Comparison of ENCODE assay signal across 8 cellular contexts in genomic region chr15:101014921-101015841, GRCh38.
DNase-seq lines count a peak whose midpoint lies in the region; ATAC-seq and TF ChIP-seq lines count a peak whose summit lies in the region.

No MANE protein-coding gene starts in this region.

- H3K27ac Mint-ChIP-seq in Caco-2 (ENCODE audit: unreplicated experiment) (no peak overlapping the region), HFFc6 (no peak overlapping the region), nephron progenitor cell (no peak overlapping the region)
- H3K27ac Mint-ChIP-seq in activated T-cell treated with anti-CD3 and anti-CD28 coated beads, Interleukin-2, amount 50 U/mL, for 24 hours, result no peak overlapping the region

- H3K27me3 Mint-ChIP-seq in Caco-2 (ENCODE audit: insufficient read depth, unreplicated experiment) (no peaks in the 10 kb centered on the region), HFFc6 (ENCODE audit: insufficient read depth) (no peaks in the 10 kb centered on the region; the same call in 1 of the 2 replicates), nephron progenitor cell (ENCODE audit: low read depth, poor library complexity) (peaks cover 9% of the 10 kb centered on the region)
- H3K27me3 Mint-ChIP-seq in activated T-cell treated with anti-CD3 and anti-CD28 coated beads, Interleukin-2, amount 50 U/mL, for 24 hours, result peaks cover 6% of the 10 kb centered on the region

- BruUV-seq in Caco-2 (replicated peaks; lab: Mats Ljungman, UMichigan), result no TSS peak

- H3K4me1 ChIP-seq in Caco-2, result no peaks in the 10 kb centered on the region
- H3K4me1 ChIP-seq in NT2/D1 (ENCODE audit: insufficient read depth, insufficient read length), result peaks cover 17% of the 10 kb centered on the region

- no peaks in the 10 kb centered on the region for H3K36me3 ChIP-seq in Caco-2 (ENCODE audit: control insufficient read depth, insufficient read depth, low read length)
- H3K36me3 ChIP-seq in NT2/D1 (ENCODE audit: insufficient read depth, insufficient read length, low read length), result peaks cover 3% of the 10 kb centered on the region

- DNase-seq in Caco-2 (peak; percentile 59 to 76), HFFc6 (peak; percentile 51), NT2/D1 (ENCODE audit: low read depth, low spot score) (peak; percentile 76), fibroblast of gingiva (ENCODE audit: low read depth) (peak; percentile 58), nephron progenitor cell (peak; percentile 86)
- DNase-seq in activated T-cell treated with anti-CD3 and anti-CD28 coated beads, Interleukin-2, amount 50 U/mL, for 24 hours, result peak; percentile 81
- peak; percentile 59 for DNase-seq in stimulated activated naive CD4-positive, alpha-beta T cell treated with Interleukin-2 at 50 U/mL for 16 hours (lab: John Stamatoyannopoulos, UW)

- H3K27me3 ChIP-seq in Caco-2 (replicated peaks; ENCODE audit: control insufficient read depth, insufficient read depth, low read length) (no peaks in the 10 kb centered on the region), NT2/D1 (ENCODE audit: insufficient read depth, insufficient read length) (no peaks in the 10 kb centered on the region)

- CTCF ChIA-PET in Caco-2 (lab: Charles Lee), result interaction anchor here (0.7 to 1.3 kb wide), 2 partner anchors 243 kb away, joined by 4 read pairs; no protein-coding TSS in a partner anchor

- peaks cover 9% of the 10 kb centered on the region for H3K36me3 Mint-ChIP-seq in Caco-2 (ENCODE audit: insufficient read depth, unreplicated experiment)
- H3K36me3 Mint-ChIP-seq in HFFc6 (ENCODE audit: low read depth), result no peaks in the 10 kb centered on the region
- H3K36me3 Mint-ChIP-seq in activated T-cell treated with anti-CD3 and anti-CD28 coated beads, Interleukin-2, amount 50 U/mL, for 24 hours (ENCODE audit: low read depth), result no peaks in the 10 kb centered on the region
- H3K36me3 Mint-ChIP-seq in nephron progenitor cell (ENCODE audit: low read depth), result no peaks in the 10 kb centered on the region

- intact Hi-C loops in Caco-2 (cut with micrococcal nuclease; ENCODE audit: unreplicated experiment), result loop anchor here (1.0 kb wide), 2 partner anchors 14 to 243 kb away; no protein-coding TSS in a partner anchor

- H3K9me3 Mint-ChIP-seq in Caco-2 (ENCODE audit: unreplicated experiment) (no peaks in the 10 kb centered on the region), HFFc6 (no peaks in the 10 kb centered on the region), nephron progenitor cell (no peaks in the 10 kb centered on the region)
- no peaks in the 10 kb centered on the region for H3K9me3 Mint-ChIP-seq in activated T-cell treated with anti-CD3 and anti-CD28 coated beads, Interleukin-2, amount 50 U/mL, for 24 hours

- H3K4me3 Mint-ChIP-seq in Caco-2 (ENCODE audit: unreplicated experiment) (no peak overlapping the region), HFFc6 (no peak overlapping the region), nephron progenitor cell (no peak overlapping the region)
- H3K4me3 Mint-ChIP-seq in activated T-cell treated with anti-CD3 and anti-CD28 coated beads, Interleukin-2, amount 50 U/mL, for 24 hours, result no peak overlapping the region

- ATAC-seq in GM18870 (IDR thresholded peaks at IDR 0.05; ENCODE audit: unreplicated experiment), result no peak

- POLR2A ChIA-PET in Caco-2 (lab: Charles Lee), result no interaction called here

- H3K4me1 Mint-ChIP-seq in Caco-2 (ENCODE audit: low read depth, unreplicated experiment) (no peaks in the 10 kb centered on the region), HFFc6 (ENCODE audit: low read depth) (no peaks in the 10 kb centered on the region), nephron progenitor cell (peaks cover 49% of the 10 kb centered on the region)
- peaks cover 3% of the 10 kb centered on the region for H3K4me1 Mint-ChIP-seq in activated T-cell treated with anti-CD3 and anti-CD28 coated beads, Interleukin-2, amount 50 U/mL, for 24 hours (ENCODE audit: low read depth)

- H3K9ac ChIP-seq in NT2/D1 (ENCODE audit: insufficient read length, low read depth), result peak overlapping the region; percentile 24

- H3K9me3 ChIP-seq in Caco-2, result no peaks in the 10 kb centered on the region
- no peaks in the 10 kb centered on the region; the same call in 1 of the 2 replicates for H3K9me3 ChIP-seq in NT2/D1 (ENCODE audit: insufficient read depth, low read length)

- H3K4me3 ChIP-seq in Caco-2 (ENCODE audit: low read depth, low read length), result no peak overlapping the region
- H3K4me3 ChIP-seq in NT2/D1 (ENCODE audit: insufficient read length, low read depth), result no peak overlapping the region

- TF ChIP-seq CTCF in Caco-2 (IDR thresholded peaks at IDR 0.05; ENCODE audit: insufficient read depth in 1 of 2, low read depth in 1 of 2, low read length in 1 of 2, severe bottlenecking in 1 of 2, unreplicated experiment in 1 of 2) (peak; percentile 83 to 88), HFFc6 (IDR thresholded peaks at IDR 0.05) (peak; percentile 95), nephron progenitor cell (IDR thresholded peaks at IDR 0.05) (peak; percentile 92)
